27 cellular contexts compared by ENCODE assay signal in genomic region chr11:77179681-77180080, GRCh38. TPM values are rescaled to one million over a fixed set of nuclear protein-coding genes. Genes with fewer than 3 reads are reported as not detected.
"Had no signal": no experiment of that assay in that cellular context is flagged by ENCODE, and none has a peak within 500 bp of the region (broad histone marks: within the 10 kb centered on the region; RNA-seq: fewer than 3 reads in every experiment).

No MANE protein-coding gene starts in this region.

- ATAC-seq: activated CD4-positive, alpha-beta T cell treated with anti-CD3 and anti-CD28 coated beads for 36 hours; activated CD8-positive, alpha-beta memory T cell treated with anti-CD3 and anti-CD28 coated beads, Interleukin-2, amount 10 ng/mL, durations not matched to agents 7 days and 5 days; activated CD8-positive, alpha-beta T cell treated with anti-CD3 and anti-CD28 coated beads, Interleukin-2, amount 10 ng/mL, durations not matched to agents 7 days and 5 days; activated naive CD4-positive, alpha-beta T cell treated with anti-CD3 and anti-CD28 coated beads, Interleukin-2, amount 50 U/mL, for 72 hours; gastroesophageal sphincter had no signal

- H3K27me3 ChIP-seq: ascending aorta, breast epithelium, cardiac muscle cell, colonic mucosa, esophagus squamous epithelium, gastroesophageal sphincter had no signal

- H3K4me3 ChIP-seq: ascending aorta, breast epithelium, cardiac muscle cell, colonic mucosa, esophagus squamous epithelium, gastroesophageal sphincter had no signal

- H3K27ac ChIP-seq: ascending aorta, breast epithelium, cardiac muscle cell, colonic mucosa, epithelial cell of prostate, esophagus squamous epithelium, gastroesophageal sphincter had no signal

- H3K36me3 ChIP-seq: ascending aorta, breast epithelium, cardiac muscle cell, colonic mucosa, esophagus squamous epithelium, gastroesophageal sphincter had no signal

- H3K9me3 Mint-ChIP-seq: activated CD4-positive, alpha-beta memory T cell treated with anti-CD3 and anti-CD28 coated beads for 36 hours; activated CD4-positive, alpha-beta T cell treated with anti-CD3 and anti-CD28 coated beads, Interleukin-2, amount 10 ng/mL, durations not matched to agents 24 days and 14 days; activated naive CD4-positive, alpha-beta T cell treated with anti-CD3 and anti-CD28 coated beads for 36 hours; activated naive CD8-positive, alpha-beta T cell treated with anti-CD3 and anti-CD28 coated beads, Interleukin-2, amount 10 ng/mL, durations not matched to agents 7 days and 5 days; activated T-helper 2 cell treated with anti-CD3 and anti-CD28 coated beads, Interferon-gamma antibody, Interleukin-2, Interleukin-4, amounts not matched to agents 10 μg/mL and 5 μg/mL and 100 μg/mL, durations not matched to agents 14 hours and 24 hours and 36 hours had no signal

- H3K4me1 ChIP-seq: ascending aorta, breast epithelium, colonic mucosa, esophagus squamous epithelium, gastroesophageal sphincter had no signal

- H3K4me3 Mint-ChIP-seq: activated CD4-positive, alpha-beta memory T cell treated with anti-CD3 and anti-CD28 coated beads for 36 hours; activated CD4-positive, alpha-beta T cell treated with anti-CD3 and anti-CD28 coated beads for 36 hours; activated CD4-positive, alpha-beta T cell treated with anti-CD3 and anti-CD28 coated beads, Interleukin-2, amount 10 ng/mL, durations not matched to agents 24 days and 14 days; activated CD8-positive, alpha-beta memory T cell treated with anti-CD3 and anti-CD28 coated beads, Interleukin-2, amount 10 ng/mL, durations not matched to agents 7 days and 5 days; activated CD8-positive, alpha-beta T cell treated with anti-CD3 and anti-CD28 coated beads, Interleukin-2, amount 10 ng/mL, durations not matched to agents 7 days and 5 days; activated naive CD4-positive, alpha-beta T cell treated with anti-CD3 and anti-CD28 coated beads for 36 hours; activated naive CD8-positive, alpha-beta T cell treated with anti-CD3 and anti-CD28 coated beads, Interleukin-2, amount 10 ng/mL, durations not matched to agents 7 days and 5 days; activated T-helper 1 cell treated with anti-CD3 and anti-CD28 coated beads, Interleukin-12 subunit alpha, Interleukin-12 subunit beta, Interleukin-2, Interleukin-4 antibody, amounts not matched to agents 30 ng/mL and 10 ng/mL and 1 ng/mL, durations not matched to agents 14 hours and 24 hours and 36 hours; brain had no signal

- H3K4me1 Mint-ChIP-seq: activated CD4-positive, alpha-beta T cell treated with anti-CD3 and anti-CD28 coated beads for 36 hours; activated CD4-positive, alpha-beta T cell treated with anti-CD3 and anti-CD28 coated beads, Interleukin-2, amount 10 ng/mL, durations not matched to agents 24 days and 14 days; activated CD8-positive, alpha-beta memory T cell treated with anti-CD3 and anti-CD28 coated beads, Interleukin-2, amount 10 ng/mL, durations not matched to agents 7 days and 5 days; activated naive CD8-positive, alpha-beta T cell treated with anti-CD3 and anti-CD28 coated beads, Interleukin-2, amount 10 ng/mL, durations not matched to agents 7 days and 5 days had no signal

- DNase-seq: activated CD4-positive, alpha-beta memory T cell treated with anti-CD3 and anti-CD28 coated beads for 36 hours; activated CD4-positive, alpha-beta T cell treated with anti-CD3 and anti-CD28 coated beads for 36 hours; activated CD4-positive, alpha-beta T cell treated with anti-CD3 and anti-CD28 coated beads, Interleukin-2, amount 10 ng/mL, durations not matched to agents 24 days and 14 days; activated CD4-positive, CD25-positive, alpha-beta regulatory T cell; activated CD4-positive, CD25-positive, alpha-beta regulatory T cell treated with anti-CD3 and anti-CD28 coated beads, Interleukin-2, amount 50 U/mL, for 72 hours; activated CD8-positive, alpha-beta memory T cell treated with anti-CD3 and anti-CD28 coated beads, Interleukin-2, amount 10 ng/mL, durations not matched to agents 7 days and 5 days; activated CD8-positive, alpha-beta memory T cell treated with anti-CD3 and anti-CD28 coated beads, Interleukin-2, amount 50 U/mL, for 4 hours; activated CD8-positive, alpha-beta T cell treated with anti-CD3 and anti-CD28 coated beads, Interleukin-2, amount 10 ng/mL, durations not matched to agents 7 days and 5 days; activated effector memory CD4-positive, alpha-beta T cell treated with anti-CD3 and anti-CD28 coated beads, Interleukin-2, amount 50 U/mL, for 16 hours; activated naive CD4-positive, alpha-beta T cell treated with anti-CD3 and anti-CD28 coated beads for 36 hours; activated naive CD8-positive, alpha-beta T cell treated with anti-CD3 and anti-CD28 coated beads, Interleukin-2, amount 10 ng/mL, durations not matched to agents 7 days and 5 days; activated T-cell treated with anti-CD3 and anti-CD28 coated beads, Interleukin-2, amount 50 U/mL, for 1 hour; activated T-cell treated with anti-CD3 and anti-CD28 coated beads, Interleukin-2, amount 50 U/mL, for 48 hours; colonic mucosa; effector CD8-positive, alpha-beta T cell; esophagus squamous epithelium; foreskin melanocyte; T-helper 2 cell had no signal

- H3K9me3 ChIP-seq: ascending aorta, breast epithelium, colonic mucosa, esophagus squamous epithelium, gastroesophageal sphincter had no signal

- H3K27ac Mint-ChIP-seq: activated CD4-positive, alpha-beta memory T cell treated with anti-CD3 and anti-CD28 coated beads for 36 hours; activated CD4-positive, alpha-beta T cell treated with anti-CD3 and anti-CD28 coated beads for 36 hours; activated CD4-positive, alpha-beta T cell treated with anti-CD3 and anti-CD28 coated beads, Interleukin-2, amount 10 ng/mL, durations not matched to agents 24 days and 14 days; activated CD8-positive, alpha-beta memory T cell treated with anti-CD3 and anti-CD28 coated beads, Interleukin-2, amount 10 ng/mL, durations not matched to agents 7 days and 5 days; activated CD8-positive, alpha-beta T cell treated with anti-CD3 and anti-CD28 coated beads, Interleukin-2, amount 10 ng/mL, durations not matched to agents 7 days and 5 days; activated naive CD4-positive, alpha-beta T cell treated with anti-CD3 and anti-CD28 coated beads for 36 hours; activated naive CD4-positive, alpha-beta T cell treated with anti-CD3 and anti-CD28 coated beads, Interleukin-2, amount 50 U/mL, for 72 hours; activated naive CD8-positive, alpha-beta T cell treated with anti-CD3 and anti-CD28 coated beads, Interleukin-2, amount 10 ng/mL, durations not matched to agents 7 days and 5 days; activated T-helper 1 cell treated with anti-CD3 and anti-CD28 coated beads, Interleukin-12 subunit alpha, Interleukin-12 subunit beta, Interleukin-2, Interleukin-4 antibody, amounts not matched to agents 30 ng/mL and 10 ng/mL and 1 ng/mL, durations not matched to agents 14 hours and 24 hours and 36 hours; activated T-helper 2 cell treated with anti-CD3 and anti-CD28 coated beads, Interferon-gamma antibody, Interleukin-2, Interleukin-4, amounts not matched to agents 10 μg/mL and 5 μg/mL and 100 μg/mL, durations not matched to agents 14 hours and 24 hours and 36 hours had no signal

- H3K27me3 Mint-ChIP-seq: activated CD4-positive, alpha-beta memory T cell treated with anti-CD3 and anti-CD28 coated beads for 36 hours; activated CD4-positive, alpha-beta T cell treated with anti-CD3 and anti-CD28 coated beads for 36 hours; activated CD4-positive, alpha-beta T cell treated with anti-CD3 and anti-CD28 coated beads, Interleukin-2, amount 10 ng/mL, durations not matched to agents 24 days and 14 days; activated CD8-positive, alpha-beta memory T cell treated with anti-CD3 and anti-CD28 coated beads, Interleukin-2, amount 10 ng/mL, durations not matched to agents 7 days and 5 days; activated naive CD8-positive, alpha-beta T cell treated with anti-CD3 and anti-CD28 coated beads, Interleukin-2, amount 10 ng/mL, durations not matched to agents 7 days and 5 days had no signal

RNA-seq across cellular contexts. Expression of gene MYO7A, which starts 51.6 kb away (rescaled TPM):
- total RNA-seq: activated CD8-positive, alpha-beta T cell treated with anti-CD3 and anti-CD28 coated beads, Interleukin-2, amount 10 ng/mL, durations not matched to agents 7 days and 5 days; activated naive CD4-positive, alpha-beta T cell treated with anti-CD3 and anti-CD28 coated beads for 36 hours had no signal
